Comparison of ENCODE assay signal across 1 cellular context in genomic region chr14:22481546-22481945, GRCh38.
TF ChIP-seq lines count a peak whose summit lies in the region.

No MANE protein-coding gene starts in this region.

TF ChIP-seq in GM23338, 12 proteins besides CTCF, POLR2A, EP300 and RAD21 (continued from another document):
- no peak for TF ChIP-seq ZNF462 (CRISPR knock-in tag; IDR thresholded peaks at IDR 0.05)
- no peak for TF ChIP-seq EZH2phosphoT487 (IDR thresholded peaks at IDR 0.05; ENCODE audit: unreplicated experiment)
- TF ChIP-seq ZNF114 (CRISPR knock-in tag; IDR thresholded peaks at IDR 0.05) = no peak
- TF ChIP-seq NANOG (IDR thresholded peaks at IDR 0.05; ENCODE audit: borderline replicate concordance) = no peak
- no peak for TF ChIP-seq ZNF331 (CRISPR knock-in tag; IDR thresholded peaks at IDR 0.05; ENCODE audit: low read depth)
- no peak for TF ChIP-seq STAT1 (IDR thresholded peaks at IDR 0.05; ENCODE audit: unreplicated experiment)
